26 cellular contexts compared by ENCODE assay signal in genomic region chr2:156031121-156031520, GRCh38.
"Had no signal": no experiment of that assay in that cellular context is flagged by ENCODE, and none has a peak within 500 bp of the region (broad histone marks: within the 10 kb centered on the region; RNA-seq: fewer than 3 reads in every experiment).

No MANE protein-coding gene starts in this region.

- DNase-seq: IMR-90, Kasumi-1, MV-4-11, NCI-H1048, NCI-H1105, NCI-H1417, NCI-H1436 treated with DMSO at 0.1 percent for 48 hours, NCI-H1694, NCI-H187 treated with DMSO at 0.1 percent for 48 hours, NCI-H2029 treated with DMSO at 0.1 percent for 48 hours, NCI-H2171 treated with DMSO at 0.1 percent for 48 hours, NCI-H2227 treated with DMSO at 0.1 percent for 48 hours, NCI-H446, NCI-H510A, NCI-H524 treated with DMSO at 0.1 percent for 48 hours, NCI-H69, NCI-H774, Right ventricle myocardium superior, RPMI8226, SIG-M5 had no signal

- H3K4me1 ChIP-seq: SJSA1 had no signal

- H3K36me3 ChIP-seq: SJSA1 had no signal

- H3K4me3 ChIP-seq: SJSA1, SK-N-MC had no signal

- FAIRE-seq: HepG2, RCC 7860 had no signal

- H3K27me3 ChIP-seq: SJSA1 had no signal

- H3K9ac ChIP-seq: KMS-11 had no signal

- H3K27ac ChIP-seq: HL-60, KMS-11, SJSA1, SK-N-MC had no signal

- H3K9me3 ChIP-seq: SJSA1 had no signal

- H3K4me2 ChIP-seq: KMS-11 had no signal
